ENCODE assay signal across 1 cellular context in the genomic region with DNA sequence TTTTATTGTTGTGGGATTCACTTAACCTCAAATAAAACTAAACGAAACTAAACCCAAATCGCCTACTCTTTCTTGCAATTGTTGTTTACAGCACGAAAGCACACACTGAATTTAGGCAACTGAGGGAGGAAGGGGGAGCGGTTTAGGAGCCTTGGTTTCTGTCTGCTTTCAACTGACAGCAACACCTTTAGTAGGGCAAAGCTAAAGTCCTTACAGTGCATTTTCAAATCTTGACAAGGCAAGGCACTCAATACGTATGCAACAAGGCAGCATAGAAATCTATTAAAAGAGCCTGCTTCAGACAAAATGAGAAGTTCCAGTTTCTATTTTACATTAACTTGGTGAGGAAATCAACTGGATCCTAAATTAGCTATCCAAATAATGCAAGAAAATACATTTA.
TF ChIP-seq lines count a peak whose summit lies in the region.

No MANE protein-coding gene starts in this region.

TF ChIP-seq in GM12878, 131 proteins besides CTCF, POLR2A, EP300 and RAD21 (continued from another document):
- TF ChIP-seq, protein P1, sequence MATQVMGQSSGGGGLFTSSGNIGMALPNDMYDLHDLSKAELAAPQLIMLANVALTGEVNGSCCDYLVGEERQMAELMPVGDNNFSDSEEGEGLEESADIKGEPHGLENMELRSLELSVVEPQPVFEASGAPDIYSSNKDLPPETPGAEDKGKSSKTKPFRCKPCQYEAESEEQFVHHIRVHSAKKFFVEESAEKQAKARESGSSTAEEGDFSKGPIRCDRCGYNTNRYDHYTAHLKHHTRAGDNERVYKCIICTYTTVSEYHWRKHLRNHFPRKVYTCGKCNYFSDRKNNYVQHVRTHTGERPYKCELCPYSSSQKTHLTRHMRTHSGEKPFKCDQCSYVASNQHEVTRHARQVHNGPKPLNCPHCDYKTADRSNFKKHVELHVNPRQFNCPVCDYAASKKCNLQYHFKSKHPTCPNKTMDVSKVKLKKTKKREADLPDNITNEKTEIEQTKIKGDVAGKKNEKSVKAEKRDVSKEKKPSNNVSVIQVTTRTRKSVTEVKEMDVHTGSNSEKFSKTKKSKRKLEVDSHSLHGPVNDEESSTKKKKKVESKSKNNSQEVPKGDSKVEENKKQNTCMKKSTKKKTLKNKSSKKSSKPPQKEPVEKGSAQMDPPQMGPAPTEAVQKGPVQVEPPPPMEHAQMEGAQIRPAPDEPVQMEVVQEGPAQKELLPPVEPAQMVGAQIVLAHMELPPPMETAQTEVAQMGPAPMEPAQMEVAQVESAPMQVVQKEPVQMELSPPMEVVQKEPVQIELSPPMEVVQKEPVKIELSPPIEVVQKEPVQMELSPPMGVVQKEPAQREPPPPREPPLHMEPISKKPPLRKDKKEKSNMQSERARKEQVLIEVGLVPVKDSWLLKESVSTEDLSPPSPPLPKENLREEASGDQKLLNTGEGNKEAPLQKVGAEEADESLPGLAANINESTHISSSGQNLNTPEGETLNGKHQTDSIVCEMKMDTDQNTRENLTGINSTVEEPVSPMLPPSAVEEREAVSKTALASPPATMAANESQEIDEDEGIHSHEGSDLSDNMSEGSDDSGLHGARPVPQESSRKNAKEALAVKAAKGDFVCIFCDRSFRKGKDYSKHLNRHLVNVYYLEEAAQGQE (IDR thresholded peaks at IDR 0.05; ENCODE audit: low read depth, low read length) = no peak
- TF ChIP-seq, protein P2, sequence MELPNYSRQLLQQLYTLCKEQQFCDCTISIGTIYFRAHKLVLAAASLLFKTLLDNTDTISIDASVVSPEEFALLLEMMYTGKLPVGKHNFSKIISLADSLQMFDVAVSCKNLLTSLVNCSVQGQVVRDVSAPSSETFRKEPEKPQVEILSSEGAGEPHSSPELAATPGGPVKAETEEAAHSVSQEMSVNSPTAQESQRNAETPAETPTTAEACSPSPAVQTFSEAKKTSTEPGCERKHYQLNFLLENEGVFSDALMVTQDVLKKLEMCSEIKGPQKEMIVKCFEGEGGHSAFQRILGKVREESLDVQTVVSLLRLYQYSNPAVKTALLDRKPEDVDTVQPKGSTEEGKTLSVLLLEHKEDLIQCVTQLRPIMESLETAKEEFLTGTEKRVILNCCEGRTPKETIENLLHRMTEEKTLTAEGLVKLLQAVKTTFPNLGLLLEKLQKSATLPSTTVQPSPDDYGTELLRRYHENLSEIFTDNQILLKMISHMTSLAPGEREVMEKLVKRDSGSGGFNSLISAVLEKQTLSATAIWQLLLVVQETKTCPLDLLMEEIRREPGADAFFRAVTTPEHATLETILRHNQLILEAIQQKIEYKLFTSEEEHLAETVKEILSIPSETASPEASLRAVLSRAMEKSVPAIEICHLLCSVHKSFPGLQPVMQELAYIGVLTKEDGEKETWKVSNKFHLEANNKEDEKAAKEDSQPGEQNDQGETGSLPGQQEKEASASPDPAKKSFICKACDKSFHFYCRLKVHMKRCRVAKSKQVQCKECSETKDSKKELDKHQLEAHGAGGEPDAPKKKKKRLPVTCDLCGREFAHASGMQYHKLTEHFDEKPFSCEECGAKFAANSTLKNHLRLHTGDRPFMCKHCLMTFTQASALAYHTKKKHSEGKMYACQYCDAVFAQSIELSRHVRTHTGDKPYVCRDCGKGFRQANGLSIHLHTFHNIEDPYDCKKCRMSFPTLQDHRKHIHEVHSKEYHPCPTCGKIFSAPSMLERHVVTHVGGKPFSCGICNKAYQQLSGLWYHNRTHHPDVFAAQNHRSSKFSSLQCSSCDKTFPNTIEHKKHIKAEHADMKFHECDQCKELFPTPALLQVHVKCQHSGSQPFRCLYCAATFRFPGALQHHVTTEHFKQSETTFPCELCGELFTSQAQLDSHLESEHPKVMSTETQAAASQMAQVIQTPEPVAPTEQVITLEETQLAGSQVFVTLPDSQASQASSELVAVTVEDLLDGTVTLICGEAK (IDR thresholded peaks at IDR 0.05; ENCODE audit: borderline replicate concordance) = no peak
- TF ChIP-seq, protein P3, sequence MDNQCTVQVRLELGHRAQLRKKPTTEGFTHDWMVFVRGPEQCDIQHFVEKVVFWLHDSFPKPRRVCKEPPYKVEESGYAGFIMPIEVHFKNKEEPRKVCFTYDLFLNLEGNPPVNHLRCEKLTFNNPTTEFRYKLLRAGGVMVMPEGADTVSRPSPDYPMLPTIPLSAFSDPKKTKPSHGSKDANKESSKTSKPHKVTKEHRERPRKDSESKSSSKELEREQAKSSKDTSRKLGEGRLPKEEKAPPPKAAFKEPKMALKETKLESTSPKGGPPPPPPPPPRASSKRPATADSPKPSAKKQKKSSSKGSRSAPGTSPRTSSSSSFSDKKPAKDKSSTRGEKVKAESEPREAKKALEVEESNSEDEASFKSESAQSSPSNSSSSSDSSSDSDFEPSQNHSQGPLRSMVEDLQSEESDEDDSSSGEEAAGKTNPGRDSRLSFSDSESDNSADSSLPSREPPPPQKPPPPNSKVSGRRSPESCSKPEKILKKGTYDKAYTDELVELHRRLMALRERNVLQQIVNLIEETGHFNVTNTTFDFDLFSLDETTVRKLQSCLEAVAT (IDR thresholded peaks at IDR 0.05) = no peak
- TF ChIP-seq MTA2 (IDR thresholded peaks at IDR 0.05; ENCODE audit: low read depth) (no peak), RUNX3 (IDR thresholded peaks at IDR 0.05; ENCODE audit: low read length) (peak; percentile 65), RELA (IDR thresholded peaks at IDR 0.05; ENCODE audit: borderline replicate concordance, partially characterized antibody) (no peak), CEBPB (IDR thresholded peaks at IDR 0.05; ENCODE audit: borderline replicate concordance in 1 of 2, low read depth in 2 of 2, low read length in 2 of 2) (no peak), NFIC (IDR thresholded peaks at IDR 0.05; ENCODE audit: low read depth, low read length) (peak; percentile 24; the same call in 1 of the 2 replicates), SUZ12 (IDR thresholded peaks at IDR 0.05; ENCODE audit: unreplicated experiment) (no peak), MEF2B (IDR thresholded peaks at IDR 0.05; ENCODE audit: partially characterized antibody, poor library complexity, severe bottlenecking) (no peak), SIX5 (IDR thresholded peaks at IDR 0.05; ENCODE audit: low read depth, low read length, severe bottlenecking) (no peak), STAT3 (IDR thresholded peaks at IDR 0.05; ENCODE audit: low read depth, low read length) (no peak), MEF2A (IDR thresholded peaks at IDR 0.05; ENCODE audit: insufficient read depth, low read depth, low read length) (0 out of 2 replicates have a peak, but pooled peaks have one; percentile 20), EZH2 (IDR thresholded peaks at IDR 0.05; ENCODE audit: borderline replicate concordance, control insufficient read depth, low read depth, low read length) (no peak), IRF4 (IDR thresholded peaks at IDR 0.05; ENCODE audit: low read depth, low read length) (no peak), RBBP5 (conservative IDR thresholded peaks at IDR 0.05) (no peak), CREB1 (IDR thresholded peaks at IDR 0.05; ENCODE audit: low read depth) (no peak)
- TF ChIP-seq, protein P4, sequence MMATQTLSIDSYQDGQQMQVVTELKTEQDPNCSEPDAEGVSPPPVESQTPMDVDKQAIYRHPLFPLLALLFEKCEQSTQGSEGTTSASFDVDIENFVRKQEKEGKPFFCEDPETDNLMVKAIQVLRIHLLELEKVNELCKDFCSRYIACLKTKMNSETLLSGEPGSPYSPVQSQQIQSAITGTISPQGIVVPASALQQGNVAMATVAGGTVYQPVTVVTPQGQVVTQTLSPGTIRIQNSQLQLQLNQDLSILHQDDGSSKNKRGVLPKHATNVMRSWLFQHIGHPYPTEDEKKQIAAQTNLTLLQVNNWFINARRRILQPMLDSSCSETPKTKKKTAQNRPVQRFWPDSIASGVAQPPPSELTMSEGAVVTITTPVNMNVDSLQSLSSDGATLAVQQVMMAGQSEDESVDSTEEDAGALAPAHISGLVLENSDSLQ (IDR thresholded peaks at IDR 0.05) = no peak
- TF ChIP-seq, protein P5, sequence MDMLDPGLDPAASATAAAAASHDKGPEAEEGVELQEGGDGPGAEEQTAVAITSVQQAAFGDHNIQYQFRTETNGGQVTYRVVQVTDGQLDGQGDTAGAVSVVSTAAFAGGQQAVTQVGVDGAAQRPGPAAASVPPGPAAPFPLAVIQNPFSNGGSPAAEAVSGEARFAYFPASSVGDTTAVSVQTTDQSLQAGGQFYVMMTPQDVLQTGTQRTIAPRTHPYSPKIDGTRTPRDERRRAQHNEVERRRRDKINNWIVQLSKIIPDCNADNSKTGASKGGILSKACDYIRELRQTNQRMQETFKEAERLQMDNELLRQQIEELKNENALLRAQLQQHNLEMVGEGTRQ (IDR thresholded peaks at IDR 0.05; ENCODE audit: borderline replicate concordance, low read depth, low read length) = no peak
- TF ChIP-seq, protein P6, sequence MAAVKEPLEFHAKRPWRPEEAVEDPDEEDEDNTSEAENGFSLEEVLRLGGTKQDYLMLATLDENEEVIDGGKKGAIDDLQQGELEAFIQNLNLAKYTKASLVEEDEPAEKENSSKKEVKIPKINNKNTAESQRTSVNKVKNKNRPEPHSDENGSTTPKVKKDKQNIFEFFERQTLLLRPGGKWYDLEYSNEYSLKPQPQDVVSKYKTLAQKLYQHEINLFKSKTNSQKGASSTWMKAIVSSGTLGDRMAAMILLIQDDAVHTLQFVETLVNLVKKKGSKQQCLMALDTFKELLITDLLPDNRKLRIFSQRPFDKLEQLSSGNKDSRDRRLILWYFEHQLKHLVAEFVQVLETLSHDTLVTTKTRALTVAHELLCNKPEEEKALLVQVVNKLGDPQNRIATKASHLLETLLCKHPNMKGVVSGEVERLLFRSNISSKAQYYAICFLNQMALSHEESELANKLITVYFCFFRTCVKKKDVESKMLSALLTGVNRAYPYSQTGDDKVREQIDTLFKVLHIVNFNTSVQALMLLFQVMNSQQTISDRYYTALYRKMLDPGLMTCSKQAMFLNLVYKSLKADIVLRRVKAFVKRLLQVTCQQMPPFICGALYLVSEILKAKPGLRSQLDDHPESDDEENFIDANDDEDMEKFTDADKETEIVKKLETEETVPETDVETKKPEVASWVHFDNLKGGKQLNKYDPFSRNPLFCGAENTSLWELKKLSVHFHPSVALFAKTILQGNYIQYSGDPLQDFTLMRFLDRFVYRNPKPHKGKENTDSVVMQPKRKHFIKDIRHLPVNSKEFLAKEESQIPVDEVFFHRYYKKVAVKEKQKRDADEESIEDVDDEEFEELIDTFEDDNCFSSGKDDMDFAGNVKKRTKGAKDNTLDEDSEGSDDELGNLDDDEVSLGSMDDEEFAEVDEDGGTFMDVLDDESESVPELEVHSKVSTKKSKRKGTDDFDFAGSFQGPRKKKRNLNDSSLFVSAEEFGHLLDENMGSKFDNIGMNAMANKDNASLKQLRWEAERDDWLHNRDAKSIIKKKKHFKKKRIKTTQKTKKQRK (IDR thresholded peaks at IDR 0.05; ENCODE audit: low read depth, low read length) = no peak
- TF ChIP-seq, protein P7, sequence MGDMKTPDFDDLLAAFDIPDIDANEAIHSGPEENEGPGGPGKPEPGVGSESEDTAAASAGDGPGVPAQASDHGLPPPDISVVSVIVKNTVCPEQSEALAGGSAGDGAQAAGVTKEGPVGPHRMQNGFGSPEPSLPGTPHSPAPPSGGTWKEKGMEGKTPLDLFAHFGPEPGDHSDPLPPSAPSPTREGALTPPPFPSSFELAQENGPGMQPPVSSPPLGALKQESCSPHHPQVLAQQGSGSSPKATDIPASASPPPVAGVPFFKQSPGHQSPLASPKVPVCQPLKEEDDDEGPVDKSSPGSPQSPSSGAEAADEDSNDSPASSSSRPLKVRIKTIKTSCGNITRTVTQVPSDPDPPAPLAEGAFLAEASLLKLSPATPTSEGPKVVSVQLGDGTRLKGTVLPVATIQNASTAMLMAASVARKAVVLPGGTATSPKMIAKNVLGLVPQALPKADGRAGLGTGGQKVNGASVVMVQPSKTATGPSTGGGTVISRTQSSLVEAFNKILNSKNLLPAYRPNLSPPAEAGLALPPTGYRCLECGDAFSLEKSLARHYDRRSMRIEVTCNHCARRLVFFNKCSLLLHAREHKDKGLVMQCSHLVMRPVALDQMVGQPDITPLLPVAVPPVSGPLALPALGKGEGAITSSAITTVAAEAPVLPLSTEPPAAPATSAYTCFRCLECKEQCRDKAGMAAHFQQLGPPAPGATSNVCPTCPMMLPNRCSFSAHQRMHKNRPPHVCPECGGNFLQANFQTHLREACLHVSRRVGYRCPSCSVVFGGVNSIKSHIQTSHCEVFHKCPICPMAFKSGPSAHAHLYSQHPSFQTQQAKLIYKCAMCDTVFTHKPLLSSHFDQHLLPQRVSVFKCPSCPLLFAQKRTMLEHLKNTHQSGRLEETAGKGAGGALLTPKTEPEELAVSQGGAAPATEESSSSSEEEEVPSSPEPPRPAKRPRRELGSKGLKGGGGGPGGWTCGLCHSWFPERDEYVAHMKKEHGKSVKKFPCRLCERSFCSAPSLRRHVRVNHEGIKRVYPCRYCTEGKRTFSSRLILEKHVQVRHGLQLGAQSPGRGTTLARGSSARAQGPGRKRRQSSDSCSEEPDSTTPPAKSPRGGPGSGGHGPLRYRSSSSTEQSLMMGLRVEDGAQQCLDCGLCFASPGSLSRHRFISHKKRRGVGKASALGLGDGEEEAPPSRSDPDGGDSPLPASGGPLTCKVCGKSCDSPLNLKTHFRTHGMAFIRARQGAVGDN (IDR thresholded peaks at IDR 0.05) = no peak
TF ChIP-seq in GM12878: peak in this region for 3.
